In the genomic region with DNA sequence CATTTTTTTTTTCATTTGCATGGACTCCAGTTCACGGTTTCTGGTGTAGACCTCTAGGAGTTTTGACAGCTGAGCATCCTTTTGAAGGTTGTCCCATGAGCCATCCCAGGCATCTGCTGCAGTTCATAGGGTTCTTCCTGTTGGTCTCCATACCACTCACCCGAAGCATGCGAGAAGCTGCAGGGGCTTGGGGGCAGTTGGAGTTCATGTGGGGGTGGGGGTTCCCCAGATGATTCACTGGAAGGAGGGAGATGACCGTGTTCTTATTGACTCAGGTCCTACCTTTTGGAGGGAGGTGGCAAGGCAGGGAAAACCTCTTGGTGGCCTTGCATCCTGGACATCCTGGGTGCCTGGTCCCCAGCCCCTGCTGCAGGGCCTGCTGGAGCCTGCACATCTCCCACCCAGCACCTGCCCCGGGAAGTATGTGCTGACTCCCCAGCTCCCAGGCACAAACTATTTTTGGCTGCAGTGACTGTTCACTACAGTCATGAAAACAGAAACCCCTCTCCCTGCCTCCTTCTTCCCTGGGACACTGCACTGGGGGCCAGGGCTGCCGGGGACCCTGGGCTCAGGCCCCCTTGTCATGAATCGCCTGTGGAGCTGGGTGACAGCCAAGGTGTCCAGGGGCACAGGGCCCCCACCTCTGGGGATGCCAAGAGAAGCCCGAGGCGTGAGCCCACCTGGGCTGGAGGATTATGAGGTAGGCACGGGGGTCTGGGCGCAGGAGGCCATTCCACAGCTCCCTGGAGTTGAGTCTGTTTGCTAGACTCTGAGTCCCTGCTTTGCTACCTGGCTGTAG, we compare ENCODE assay signal across 15 cellular contexts.
DNase-seq lines count a peak whose midpoint lies in the region; ATAC-seq and TF ChIP-seq lines count a peak whose summit lies in the region.
"Had no signal": no experiment of that assay in that cellular context is flagged by ENCODE, and none has a peak within 500 bp of the region (broad histone marks: within the 10 kb centered on the region; RNA-seq: fewer than 3 reads in every experiment).

No MANE protein-coding gene starts in this region.

- H3K4me3 Mint-ChIP-seq in activated naive CD8-positive, alpha-beta T cell treated with anti-CD3 and anti-CD28 coated beads, Interleukin-2, amount 10 ng/mL, durations not matched to agents 7 days and 5 days = no peak overlapping the region
- no peak overlapping the region for H3K4me3 Mint-ChIP-seq in neural progenitor cell
- peak overlapping the region; percentile 40 to 50 for H3K4me3 Mint-ChIP-seq in stimulated activated naive CD8-positive, alpha-beta T cell treated with anti-CD3 and anti-CD28 coated beads, Interleukin-15, amount 100 ng/mL, for 72 hours
- H3K4me3 Mint-ChIP-seq: B cell, type B pancreatic cell had no signal

- H3F3A ChIP-seq in neural progenitor cell (ENCODE audit: low read depth) = no peaks in the 10 kb centered on the region

- H3K9me3 ChIP-seq in cardiac muscle cell (ENCODE audit: low read depth) (no peaks in the 10 kb centered on the region), neural progenitor cell (ENCODE audit: low read depth) (no peaks in the 10 kb centered on the region)
- H3K9me3 ChIP-seq: HAP-1, SJSA1 had no signal

- DNase-seq in cardiac muscle cell (ENCODE audit: low read depth in 1 of 2, low spot score in 1 of 2) = no peak
- DNase-seq in left cardiac atrium = no peak
- DNase-seq in activated naive CD8-positive, alpha-beta T cell treated with anti-CD3 and anti-CD28 coated beads, Interleukin-2, amount 10 ng/mL, durations not matched to agents 7 days and 5 days = no peak
- no peak for DNase-seq in neural progenitor cell (ENCODE audit: low spot score)
- peak in 1 of 2 donors; percentile 63 for DNase-seq in stimulated activated naive CD8-positive, alpha-beta T cell treated with anti-CD3 and anti-CD28 coated beads, Interleukin-15, amount 100 ng/mL, for 72 hours
- no peak for DNase-seq in retina
- no peak for DNase-seq in NCI-H187 treated with DMSO at 0.1 percent for 48 hours (lab: John Stamatoyannopoulos, UW)
- DNase-seq in GM03348 (ENCODE audit: low spot score) = no peak
- DNase-seq: dorsolateral prefrontal cortex, head of caudate nucleus, NCI-H526 had no signal

- POLR2A ChIA-PET in activated naive CD8-positive, alpha-beta T cell treated with anti-CD3 and anti-CD28 coated beads, Interleukin-2, amount 10 ng/mL, durations not matched to agents 7 days and 5 days (lab: Charles Lee) = interaction anchor here (0.6 to 1.0 kb wide), 2 partner anchors 9 to 79 kb away, joined by 3 read pairs; no protein-coding TSS in a partner anchor

- intact Hi-C loops in left cardiac atrium (cut with DNase I) = no loop called here

- H3K27me3 ChIP-seq in cardiac muscle cell (no peaks in the 10 kb centered on the region), neural progenitor cell (no peaks in the 10 kb centered on the region)
- H3K27me3 ChIP-seq: dorsolateral prefrontal cortex, SJSA1 had no signal

- no peaks in the 10 kb centered on the region for H3K36me3 ChIP-seq in cardiac muscle cell
- H3K36me3 ChIP-seq in neural progenitor cell = no peaks in the 10 kb centered on the region
- H3K36me3 ChIP-seq: HAP-1, SJSA1 had no signal

- no peaks in the 10 kb centered on the region for H3K79me2 ChIP-seq in neural progenitor cell (ENCODE audit: low read depth)

- no peak for ATAC-seq in left cardiac atrium
- no peak for ATAC-seq in activated naive CD8-positive, alpha-beta T cell treated with anti-CD3 and anti-CD28 coated beads, Interleukin-2, amount 10 ng/mL, durations not matched to agents 7 days and 5 days (ENCODE audit: low read depth)
- peak; percentile 78 for ATAC-seq in stimulated activated naive CD8-positive, alpha-beta T cell treated with anti-CD3 and anti-CD28 coated beads, Interleukin-15, amount 100 ng/mL, for 72 hours

- no peak overlapping the region for H2AFZ ChIP-seq in neural progenitor cell (replicated peaks)

- H3K9me3 Mint-ChIP-seq in activated naive CD8-positive, alpha-beta T cell treated with anti-CD3 and anti-CD28 coated beads, Interleukin-2, amount 10 ng/mL, durations not matched to agents 7 days and 5 days = no peaks in the 10 kb centered on the region
- H3K9me3 Mint-ChIP-seq in neural progenitor cell = no peaks in the 10 kb centered on the region
- H3K9me3 Mint-ChIP-seq in stimulated activated naive CD8-positive, alpha-beta T cell treated with anti-CD3 and anti-CD28 coated beads, Interleukin-15, amount 100 ng/mL, for 72 hours = peaks cover 0 to 4% of the 10 kb centered on the region in 2 donors
- H3K9me3 Mint-ChIP-seq: type B pancreatic cell had no signal

- peak overlapping the region; percentile 84 for H3K27ac ChIP-seq in cardiac muscle cell
- no peak overlapping the region for H3K27ac ChIP-seq in neural progenitor cell
- H3K27ac ChIP-seq: SJSA1 had no signal

- peaks cover 21% of the 10 kb centered on the region for H3K36me3 Mint-ChIP-seq in activated naive CD8-positive, alpha-beta T cell treated with anti-CD3 and anti-CD28 coated beads, Interleukin-2, amount 10 ng/mL, durations not matched to agents 7 days and 5 days
- peaks cover 2% of the 10 kb centered on the region for H3K36me3 Mint-ChIP-seq in neural progenitor cell

- no peak for TF ChIP-seq CTCF in cardiac muscle cell (IDR thresholded peaks at IDR 0.05; ENCODE audit: low read depth, low read length)
- TF ChIP-seq CTCF in neural progenitor cell (IDR thresholded peaks at IDR 0.05) = no peak

- H4K20me1 ChIP-seq in neural progenitor cell (ENCODE audit: low read depth) = no peaks in the 10 kb centered on the region

- no peak overlapping the region for H3K4me2 ChIP-seq in neural progenitor cell

- no peaks in the 10 kb centered on the region for H3K27me3 Mint-ChIP-seq in activated naive CD8-positive, alpha-beta T cell treated with anti-CD3 and anti-CD28 coated beads, Interleukin-2, amount 10 ng/mL, durations not matched to agents 7 days and 5 days
- H3K27me3 Mint-ChIP-seq in neural progenitor cell (ENCODE audit: insufficient read depth, low read depth) = peaks cover 2% of the 10 kb centered on the region
- H3K27me3 Mint-ChIP-seq in stimulated activated naive CD8-positive, alpha-beta T cell treated with anti-CD3 and anti-CD28 coated beads, Interleukin-15, amount 100 ng/mL, for 72 hours = no peaks in the 10 kb centered on the region
- H3K27me3 Mint-ChIP-seq: B cell, type B pancreatic cell had no signal

- H3K4me3 ChIP-seq in cardiac muscle cell = no peak overlapping the region
- H3K4me3 ChIP-seq in neural progenitor cell = no peak overlapping the region
- H3K4me3 ChIP-seq: dorsolateral prefrontal cortex, HAP-1, SJSA1 had no signal

- H3K27ac Mint-ChIP-seq in activated naive CD8-positive, alpha-beta T cell treated with anti-CD3 and anti-CD28 coated beads, Interleukin-2, amount 10 ng/mL, durations not matched to agents 7 days and 5 days = peak overlapping the region; percentile 65
- peak overlapping the region; percentile 33 for H3K27ac Mint-ChIP-seq in neural progenitor cell
- H3K27ac Mint-ChIP-seq in stimulated activated naive CD8-positive, alpha-beta T cell treated with anti-CD3 and anti-CD28 coated beads, Interleukin-15, amount 100 ng/mL, for 72 hours = peak overlapping the region; percentile 14 to 86
- H3K27ac Mint-ChIP-seq: B cell, type B pancreatic cell had no signal

- no peak overlapping the region for H3K9ac ChIP-seq in neural progenitor cell

- H3K4me1 ChIP-seq in cardiac muscle cell (ENCODE audit: low read depth) = peaks cover 22% of the 10 kb centered on the region
- H3K4me1 ChIP-seq in neural progenitor cell = no peaks in the 10 kb centered on the region
- H3K4me1 ChIP-seq: HAP-1 had no signal

- peaks cover 47% of the 10 kb centered on the region for H3K4me1 Mint-ChIP-seq in activated naive CD8-positive, alpha-beta T cell treated with anti-CD3 and anti-CD28 coated beads, Interleukin-2, amount 10 ng/mL, durations not matched to agents 7 days and 5 days
- peaks cover 12% of the 10 kb centered on the region for H3K4me1 Mint-ChIP-seq in neural progenitor cell
- peaks cover 82% of the 10 kb centered on the region for H3K4me1 Mint-ChIP-seq in stimulated activated naive CD8-positive, alpha-beta T cell treated with anti-CD3 and anti-CD28 coated beads, Interleukin-15, amount 100 ng/mL, for 72 hours
- H3K4me1 Mint-ChIP-seq: B cell had no signal

Comparison
In these comparisons a context has a peak if more than half of its experiments do, and no peak if none do; other contexts are left out.
1. H3K4me3 Mint-ChIP-seq: peak in stimulated activated naive CD8-positive, alpha-beta T cell treated with anti-CD3 and anti-CD28 coated beads, Interleukin-15, amount 100 ng/mL, for 72 hours (2 of 2); none in activated naive CD8-positive, alpha-beta T cell treated with anti-CD3 and anti-CD28 coated beads, Interleukin-2, amount 10 ng/mL, durations not matched to agents 7 days and 5 days (single experiment) and neural progenitor cell (single experiment).
2. Peak in every context shown above with its lines, with median percentiles within 50 percentile points of each other: H3K27ac Mint-ChIP-seq.